8 cellular contexts compared by ENCODE assay signal in the genomic region with DNA sequence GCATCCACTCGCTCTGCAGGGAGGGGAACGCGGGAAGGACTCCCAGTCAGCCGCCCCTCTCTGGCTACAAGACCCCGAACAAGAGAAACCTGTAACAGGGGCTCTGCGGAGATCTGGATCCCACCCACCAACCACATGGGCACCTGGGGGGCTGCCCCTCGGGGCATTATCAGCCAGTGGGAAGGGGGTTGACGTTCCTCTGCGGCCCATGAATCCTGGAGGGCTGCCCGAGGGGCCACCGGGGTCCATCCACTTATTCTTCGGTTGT. TPM values are rescaled to one million over a fixed set of nuclear protein-coding genes. Genes with fewer than 3 reads are reported as not detected.
DNase-seq lines count a peak whose midpoint lies in the region; ATAC-seq, FAIRE-seq and TF ChIP-seq lines count a peak whose summit lies in the region.

No MANE protein-coding gene starts in this region.

- TF ChIP-seq POLR2A in stomach (IDR thresholded peaks at IDR 0.05) = no peak

- no peak overlapping the region for H3K27ac Mint-ChIP-seq in activated naive CD8-positive, alpha-beta T cell treated with anti-CD3 and anti-CD28 coated beads for 36 hours

- H3K4me1 ChIP-seq in keratinocyte (ENCODE audit: control insufficient read depth, extremely low read depth, insufficient read depth, low read length) (peaks cover 27% of the 10 kb centered on the region), stomach (peaks cover 65 to 89% (median 83%) of the 10 kb centered on the region in 4 donors)

- dilution Hi-C loops in keratinocyte (cut with MboI; ENCODE audit: extremely low pct_ligation_motif_present, low sequenced_read_pairs) = no loop called here

- H3K4me3 ChIP-seq in keratinocyte (ENCODE audit: control insufficient read depth in 2 of 3, extremely low read depth in 1 of 3, insufficient read depth in 2 of 3, low read depth in 1 of 3, low read length in 3 of 3) = peak overlapping the region; percentile 73 to 95 (median 82)
- H3K4me3 ChIP-seq in stomach = peak overlapping the region; percentile 83 to 88 (median 84)

- H3K27ac ChIP-seq in keratinocyte (ENCODE audit: control insufficient read depth, insufficient read depth, low read length) (no peak overlapping the region), stomach (peak overlapping the region; percentile 89 to 94 (median 93))

- WGBS in stomach, 5 donors = 5 to 6% (median 5%) methylated on average over 12 of the region's 12 CpGs

- H3K4me3 Mint-ChIP-seq in activated naive CD8-positive, alpha-beta T cell treated with anti-CD3 and anti-CD28 coated beads for 36 hours = peak overlapping the region; percentile 58

- TF ChIP-seq EP300 in stomach (IDR thresholded peaks at IDR 0.05) = no peak

- H3K9me3 ChIP-seq in keratinocyte (ENCODE audit: control insufficient read depth, low read depth, low read length) = no peaks in the 10 kb centered on the region
- H3K9me3 ChIP-seq in stomach = no peaks in the 10 kb centered on the region

- peaks cover 2% of the 10 kb centered on the region for H4K20me1 ChIP-seq in keratinocyte (ENCODE audit: control insufficient read depth, extremely low read depth, insufficient read depth, low read length)

- peaks cover 48% of the 10 kb centered on the region for H3K79me2 ChIP-seq in keratinocyte (ENCODE audit: control insufficient read depth, insufficient read depth, low read length)

- peak overlapping the region; percentile 28 for H3K9ac ChIP-seq in keratinocyte (ENCODE audit: control insufficient read depth, extremely low read depth, insufficient read depth, low read length)

- peaks cover 22% of the 10 kb centered on the region for H3K36me3 Mint-ChIP-seq in activated naive CD8-positive, alpha-beta T cell treated with anti-CD3 and anti-CD28 coated beads for 36 hours

- H3K9me3 Mint-ChIP-seq in activated naive CD8-positive, alpha-beta T cell treated with anti-CD3 and anti-CD28 coated beads for 36 hours = peaks cover 1% of the 10 kb centered on the region

- H3K4me2 ChIP-seq in keratinocyte (ENCODE audit: control insufficient read depth, extremely low read depth, insufficient read depth, low read depth, low read length) = peak overlapping the region; percentile 87

- FAIRE-seq in keratinocyte (lab: Jason Lieb, UNC) = no peak

- H2AFZ ChIP-seq in keratinocyte (ENCODE audit: control insufficient read depth, low read length) = peak overlapping the region; percentile 64

- intact Hi-C loops in stomach (cut with DNase I; ENCODE audit: low total_unique reads) = no loop called here

- H3K4me1 Mint-ChIP-seq in activated naive CD8-positive, alpha-beta T cell treated with anti-CD3 and anti-CD28 coated beads for 36 hours = peaks cover 42% of the 10 kb centered on the region

- H3K36me3 ChIP-seq in keratinocyte (ENCODE audit: control insufficient read depth in 2 of 2, extremely low read depth in 1 of 2, insufficient read depth in 2 of 2, low read length in 2 of 2) (peaks cover 2 to 8% of the 10 kb centered on the region in 2 experiments), stomach (peaks cover 5 to 12% (median 8%) of the 10 kb centered on the region in 4 donors)

- H3K9me1 ChIP-seq in keratinocyte (ENCODE audit: control insufficient read depth, extremely low read depth, insufficient read depth, low read length) = peaks cover 7% of the 10 kb centered on the region

- no peak for ATAC-seq in GM19351 (IDR thresholded peaks at IDR 0.05; ENCODE audit: unreplicated experiment)

- H3K27me3 ChIP-seq in keratinocyte (ENCODE audit: control insufficient read depth, extremely low read depth, insufficient read depth, low read length) (no peaks in the 10 kb centered on the region), stomach (peaks cover 0 to 45% (median 15%) of the 10 kb centered on the region in 3 donors)

- DNase-seq in NCI-H82 (lab: John Stamatoyannopoulos, UW) = peak; percentile 63
- DNase-seq in NCI-H82 treated with DMSO at 0.1 percent for 48 hours (lab: John Stamatoyannopoulos, UW; ENCODE audit: unreplicated experiment) = no peak
- DNase-seq in activated naive CD8-positive, alpha-beta T cell treated with anti-CD3 and anti-CD28 coated beads for 36 hours = no peak
- DNase-seq in keratinocyte (ENCODE audit: low read depth, low spot score) = no peak
- DNase-seq in stomach = no peak
- DNase-seq in AG08395 (ENCODE audit: low spot score) = no peak
- DNase-seq in NCI-H1930 (lab: John Stamatoyannopoulos, UW) = no peak

- H3K27me3 Mint-ChIP-seq in activated naive CD8-positive, alpha-beta T cell treated with anti-CD3 and anti-CD28 coated beads for 36 hours = peaks cover 54% of the 10 kb centered on the region

- TF ChIP-seq CTCF in keratinocyte (optimal IDR thresholded peaks at IDR 0.05 in 1 of 3, IDR thresholded peaks at IDR 0.05 in 1 of 3, conservative IDR thresholded peaks at IDR 0.05 in 1 of 3; ENCODE audit: extremely low read depth in 1 of 3, insufficient read depth in 2 of 3, low read length in 3 of 3) (no peak), stomach (IDR thresholded peaks at IDR 0.05) (no peak)

RNA-seq across cellular contexts. Expression of a gene that starts 1.8 kb away (rescaled TPM):
- under 1 TPM; 0.40 to 0.74 TPM for total RNA-seq in activated naive CD8-positive, alpha-beta T cell treated with anti-CD3 and anti-CD28 coated beads for 36 hours
- polyA plus RNA-seq in keratinocyte (3.3 to 6.9 TPM (median 4.1 TPM) in 3 replicates), stomach (10 to 100 TPM; 34.3 to 62.8 (median 44.1) TPM)
- polyA plus RNA-seq in keratinocyte (2011; ENCODE audit: low read depth) = 14.1 TPM
- 6.6 and 11.6 TPM in 2 replicates for polyA plus RNA-seq in keratinocyte (2011; cell fraction: cytosol; rRNA removed)
- 10.1 and 12.5 TPM in 2 replicates for polyA plus RNA-seq in keratinocyte (2011; cell fraction: nucleus; rRNA removed)
- 14.9 and 19.0 TPM in 2 replicates for polyA plus RNA-seq in keratinocyte (2012; ENCODE audit: low replicate concordance)
- polyA minus RNA-seq in keratinocyte = 3.1 to 24.6 TPM (median 5.8 TPM) in 3 replicates
- 15.5 TPM for polyA minus RNA-seq in keratinocyte (2011; cell fraction: cytosol; rRNA and poly(A)+ RNA removed)
- 3.2 and 6.3 TPM in 2 replicates for polyA minus RNA-seq in keratinocyte (2011; cell fraction: nucleus; rRNA and poly(A)+ RNA removed)
- total RNA-seq in stomach = 10 to 100 TPM in 2 of 5 donors, 1 to 10 TPM in 3; 5.8 to 31.9 (median 6.8) TPM

RNA-seq across cellular contexts. Expression of a gene that starts 2.6 kb away (rescaled TPM):
- total RNA-seq in activated naive CD8-positive, alpha-beta T cell treated with anti-CD3 and anti-CD28 coated beads for 36 hours = 100 to 1,000 TPM; 284 to 288 TPM
- polyA plus RNA-seq in keratinocyte (294 to 346 TPM (median 316 TPM) in 3 replicates), stomach (100 to 1,000 TPM; 212 to 281 (median 252) TPM)
- 56.5 TPM for polyA plus RNA-seq in keratinocyte (2011; ENCODE audit: low read depth)
- 303 and 332 TPM in 2 replicates for polyA plus RNA-seq in keratinocyte (2011; cell fraction: cytosol; rRNA removed)
- polyA plus RNA-seq in keratinocyte (2011; cell fraction: nucleus; rRNA removed) = 227 and 268 TPM in 2 replicates
- polyA plus RNA-seq in keratinocyte (2012; ENCODE audit: low replicate concordance) = 178 and 256 TPM in 2 replicates
- 224 to 376 TPM (median 273 TPM) in 3 replicates for polyA minus RNA-seq in keratinocyte
- polyA minus RNA-seq in keratinocyte (2011; cell fraction: cytosol; rRNA and poly(A)+ RNA removed) = 175 TPM
- polyA minus RNA-seq in keratinocyte (2011; cell fraction: nucleus; rRNA and poly(A)+ RNA removed) = 65.1 and 65.2 TPM in 2 replicates
- total RNA-seq in stomach = 100 to 1,000 TPM in 4 of 5 donors, 10 to 100 TPM in 1; 29.0 to 265 (median 133) TPM

RNA-seq across cellular contexts. Expression of a gene that starts 19.8 kb away (rescaled TPM):
- total RNA-seq in activated naive CD8-positive, alpha-beta T cell treated with anti-CD3 and anti-CD28 coated beads for 36 hours = 10 to 100 TPM; 54.3 to 57.4 TPM
- polyA plus RNA-seq in keratinocyte (10.4 to 25.6 TPM (median 17.1 TPM) in 3 replicates), stomach (10 to 100 TPM; 63.4 to 79.9 (median 76.5) TPM)
- 2.1 TPM for polyA plus RNA-seq in keratinocyte (2011; ENCODE audit: low read depth)
- 11.2 and 20.0 TPM in 2 replicates for polyA plus RNA-seq in keratinocyte (2011; cell fraction: cytosol; rRNA removed)
- polyA plus RNA-seq in keratinocyte (2011; cell fraction: nucleus; rRNA removed) = 4.3 and 4.5 TPM in 2 replicates
- polyA plus RNA-seq in keratinocyte (2012; ENCODE audit: low replicate concordance) = 15.6 and 35.2 TPM in 2 replicates
- 4.9 to 16.3 TPM (median 5.5 TPM) in 3 replicates for polyA minus RNA-seq in keratinocyte
- polyA minus RNA-seq in keratinocyte (2011; cell fraction: cytosol; rRNA and poly(A)+ RNA removed) = 12.9 TPM
- polyA minus RNA-seq in keratinocyte (2011; cell fraction: nucleus; rRNA and poly(A)+ RNA removed) = 1.7 and 2.9 TPM in 2 replicates
- total RNA-seq in stomach = 10 to 100 TPM in 2 of 5 donors, 1 to 10 TPM in 3; 4.0 to 56.5 (median 7.0) TPM

RNA-seq across cellular contexts. Expression of a gene that starts 44.9 kb away (rescaled TPM):
- 100 to 1,000 TPM; 125 to 130 TPM for total RNA-seq in activated naive CD8-positive, alpha-beta T cell treated with anti-CD3 and anti-CD28 coated beads for 36 hours
- polyA plus RNA-seq in keratinocyte = 17.4 to 18.1 TPM (median 17.7 TPM) in 3 replicates
- 20.2 TPM for polyA plus RNA-seq in keratinocyte (2011; ENCODE audit: low read depth)
- 7.7 and 11.0 TPM in 2 replicates for polyA plus RNA-seq in keratinocyte (2011; cell fraction: cytosol; rRNA removed)
- polyA plus RNA-seq in keratinocyte (2011; cell fraction: nucleus; rRNA removed) = 46.1 and 53.2 TPM in 2 replicates
- polyA plus RNA-seq in keratinocyte (2012; ENCODE audit: low replicate concordance) = 14.3 and 16.5 TPM in 2 replicates
- polyA minus RNA-seq in keratinocyte = 23.1 to 34.2 TPM (median 24.0 TPM) in 3 replicates
- polyA minus RNA-seq in keratinocyte (2011; cell fraction: cytosol; rRNA and poly(A)+ RNA removed) = 28.6 TPM
- polyA minus RNA-seq in keratinocyte (2011; cell fraction: nucleus; rRNA and poly(A)+ RNA removed) = 25.5 and 29.3 TPM in 2 replicates
- total RNA-seq in stomach = 100 to 1,000 TPM in 2 of 5 donors, 10 to 100 TPM in 3; 33.4 to 312 (median 81.7) TPM
- polyA plus RNA-seq in stomach = 10 to 100 TPM; 26.0 to 36.0 (median 30.8) TPM

RNA-seq across cellular contexts. Expression of a gene that starts 49.4 kb away (rescaled TPM):
- 10 to 100 TPM; 39.6 to 41.1 TPM for total RNA-seq in activated naive CD8-positive, alpha-beta T cell treated with anti-CD3 and anti-CD28 coated beads for 36 hours
- 26.4 to 29.2 TPM (median 29.2 TPM) in 3 replicates for polyA plus RNA-seq in keratinocyte
- 9.8 TPM for polyA plus RNA-seq in keratinocyte (2011; ENCODE audit: low read depth)
- 23.8 and 24.4 TPM in 2 replicates for polyA plus RNA-seq in keratinocyte (2011; cell fraction: cytosol; rRNA removed)
- polyA plus RNA-seq in keratinocyte (2011; cell fraction: nucleus; rRNA removed) = 40.8 and 42.6 TPM in 2 replicates
- 7.6 and 31.4 TPM in 2 replicates for polyA plus RNA-seq in keratinocyte (2012; ENCODE audit: low replicate concordance)
- polyA minus RNA-seq in keratinocyte = 64.5 to 72.1 TPM (median 67.2 TPM) in 3 replicates
- 27.4 TPM for polyA minus RNA-seq in keratinocyte (2011; cell fraction: cytosol; rRNA and poly(A)+ RNA removed)
- polyA minus RNA-seq in keratinocyte (2011; cell fraction: nucleus; rRNA and poly(A)+ RNA removed) = 12.5 and 27.8 TPM in 2 replicates
- total RNA-seq in stomach = 10 to 100 TPM; 23.1 to 99.2 (median 24.3) TPM
- polyA plus RNA-seq in stomach = 10 to 100 TPM in 2 of 3 donors, 1 to 10 TPM in 1; 9.9 to 13.6 (median 11.8) TPM
